In genomic region chr7:13259908-13260307, GRCh38 we compare ENCODE assay signal across 24 cellular contexts.
"Had no signal": no experiment of that assay in that cellular context is flagged by ENCODE, and none has a peak within 500 bp of the region (broad histone marks: within the 10 kb centered on the region; RNA-seq: fewer than 3 reads in every experiment).

No MANE protein-coding gene starts in this region.

- DNase-seq: activated CD4-positive, alpha-beta T cell treated with anti-CD3 and anti-CD28 coated beads for 1 hour; activated T-cell treated with anti-CD3 and anti-CD28 coated beads, Interleukin-2, amount 50 U/mL, for 1 hour; adrenal gland; brain microvascular endothelial cell; central memory CD4-positive, alpha-beta T cell; effector memory CD8-positive, alpha-beta T cell; hypothalamus; left cardiac atrium; mucosa of descending colon; nephron progenitor cell; posterior cingulate gyrus; right lobe of liver; stimulated activated CD8-positive, alpha-beta memory T cell treated with anti-CD3 and anti-CD28 coated beads, Interleukin-4, amount 100 ng/mL, for 48 hours; stimulated activated naive B cell treated with anti-CD40 and anti-IgM and Interleukin-4, amounts not matched to agents 10 μg/mL and 1 μg/mL and 100 μg/mL, for 72 hours; T-helper 17 cell; WERI-Rb-1 had no signal

- ATAC-seq: activated T-helper 17 cell treated with anti-CD3 and anti-CD28 coated beads, Interleukin-2, amount 50 U/mL, for 72 hours; effector memory CD8-positive, alpha-beta T cell; left cardiac atrium; mucosa of descending colon; right lobe of liver; T-helper 17 cell had no signal

- H3K27me3 Mint-ChIP-seq: type B pancreatic cell had no signal

- H3K36me3 Mint-ChIP-seq: activated naive CD8-positive, alpha-beta T cell; stimulated activated naive B cell treated with anti-CD40 and anti-IgM and Interleukin-4, amounts not matched to agents 10 μg/mL and 1 μg/mL and 100 μg/mL, for 72 hours; type B pancreatic cell had no signal

- H3K9me3 Mint-ChIP-seq: activated T-helper 17 cell treated with anti-CD3 and anti-CD28 coated beads, Interleukin-2, amount 50 U/mL, for 72 hours; effector memory CD8-positive, alpha-beta T cell; nephron progenitor cell; stimulated activated naive B cell treated with anti-CD40 and anti-IgM and Interleukin-4, amounts not matched to agents 10 μg/mL and 1 μg/mL and 100 μg/mL, for 72 hours; type B pancreatic cell had no signal

- H3K27ac Mint-ChIP-seq: activated naive CD8-positive, alpha-beta T cell; activated T-helper 17 cell treated with anti-CD3 and anti-CD28 coated beads, Interleukin-2, amount 50 U/mL, for 72 hours; effector memory CD8-positive, alpha-beta T cell; nephron progenitor cell; stimulated activated naive B cell treated with anti-CD40 and anti-IgM and Interleukin-4, amounts not matched to agents 10 μg/mL and 1 μg/mL and 100 μg/mL, for 72 hours; T-helper 17 cell; type B pancreatic cell had no signal

- H3K36me3 ChIP-seq: adrenal gland, ascending aorta, brain microvascular endothelial cell, esophagus muscularis mucosa, right lobe of liver, thoracic aorta, vagina, WERI-Rb-1 had no signal

- H3K4me3 Mint-ChIP-seq: activated naive CD8-positive, alpha-beta T cell; activated T-helper 17 cell treated with anti-CD3 and anti-CD28 coated beads, Interleukin-2, amount 50 U/mL, for 72 hours; effector memory CD8-positive, alpha-beta T cell; nephron progenitor cell; stimulated activated naive B cell treated with anti-CD40 and anti-IgM and Interleukin-4, amounts not matched to agents 10 μg/mL and 1 μg/mL and 100 μg/mL, for 72 hours; T-helper 17 cell; type B pancreatic cell had no signal

- H3K4me1 ChIP-seq: adrenal gland, ascending aorta, esophagus muscularis mucosa, right lobe of liver, vagina had no signal

- H3K4me3 ChIP-seq: adrenal gland, ascending aorta, esophagus muscularis mucosa, mucosa of descending colon, right lobe of liver, skin epidermis, thoracic aorta, vagina had no signal

- H3K4me1 Mint-ChIP-seq: activated T-helper 17 cell treated with anti-CD3 and anti-CD28 coated beads, Interleukin-2, amount 50 U/mL, for 72 hours; nephron progenitor cell; stimulated activated naive B cell treated with anti-CD40 and anti-IgM and Interleukin-4, amounts not matched to agents 10 μg/mL and 1 μg/mL and 100 μg/mL, for 72 hours had no signal

- H3K27me3 ChIP-seq: ascending aorta, brain microvascular endothelial cell, esophagus muscularis mucosa, right lobe of liver, vagina had no signal

- H3K27ac ChIP-seq: adrenal gland, ascending aorta, brain microvascular endothelial cell, esophagus muscularis mucosa, right lobe of liver, skin epidermis, thoracic aorta, vagina, WERI-Rb-1 had no signal

- H3K9me3 ChIP-seq: adrenal gland, ascending aorta, esophagus muscularis mucosa, mucosa of descending colon, right lobe of liver, thoracic aorta, vagina had no signal
